2 cellular contexts compared by ENCODE assay signal in the genomic region with DNA sequence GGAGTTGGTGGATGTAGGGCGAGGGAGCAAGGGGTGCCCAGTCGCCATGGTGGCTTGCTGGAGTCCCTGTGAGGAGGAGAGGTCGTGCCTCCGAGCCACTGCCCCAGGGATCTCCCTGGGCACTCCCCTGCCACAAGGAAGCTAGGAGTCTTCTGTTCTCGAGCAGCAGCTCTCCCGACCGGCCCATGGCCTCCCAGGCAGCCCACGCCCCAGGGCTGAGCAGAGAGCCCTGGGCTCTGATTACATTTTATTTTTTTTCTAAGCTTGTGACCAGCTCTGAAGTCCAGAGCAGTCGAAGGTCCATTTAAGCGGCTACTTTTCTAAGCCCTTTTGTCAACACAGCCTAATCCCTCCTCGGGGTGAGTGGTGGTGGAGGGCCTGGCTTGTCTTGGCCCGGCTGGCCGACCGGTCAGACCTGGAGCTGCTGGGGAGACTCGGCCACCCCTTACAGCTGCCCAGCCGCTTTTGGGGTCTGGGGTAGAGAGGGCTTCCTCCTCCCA.
TF ChIP-seq lines count a peak whose summit lies in the region.

No MANE protein-coding gene starts in this region.

TF ChIP-seq in IMR-90, 13 proteins besides CTCF, POLR2A, EP300 and RAD21 (continued from another document):
- TF ChIP-seq, protein P1, sequence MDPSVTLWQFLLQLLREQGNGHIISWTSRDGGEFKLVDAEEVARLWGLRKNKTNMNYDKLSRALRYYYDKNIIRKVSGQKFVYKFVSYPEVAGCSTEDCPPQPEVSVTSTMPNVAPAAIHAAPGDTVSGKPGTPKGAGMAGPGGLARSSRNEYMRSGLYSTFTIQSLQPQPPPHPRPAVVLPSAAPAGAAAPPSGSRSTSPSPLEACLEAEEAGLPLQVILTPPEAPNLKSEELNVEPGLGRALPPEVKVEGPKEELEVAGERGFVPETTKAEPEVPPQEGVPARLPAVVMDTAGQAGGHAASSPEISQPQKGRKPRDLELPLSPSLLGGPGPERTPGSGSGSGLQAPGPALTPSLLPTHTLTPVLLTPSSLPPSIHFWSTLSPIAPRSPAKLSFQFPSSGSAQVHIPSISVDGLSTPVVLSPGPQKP (IDR thresholded peaks at IDR 0.05; ENCODE audit: borderline replicate concordance, low read depth, low read length), result no peak
- TF ChIP-seq SMC3 (IDR thresholded peaks at IDR 0.05; ENCODE audit: low read depth, low read length), result no peak
- no peak for TF ChIP-seq RFX5 (IDR thresholded peaks at IDR 0.05; ENCODE audit: low read depth, low read length)
- TF ChIP-seq MAFK (IDR thresholded peaks at IDR 0.05; ENCODE audit: low read depth, low read length), result no peak
- TF ChIP-seq MAZ (IDR thresholded peaks at IDR 0.05; ENCODE audit: borderline replicate concordance, low read depth, low read length), result no peak
- TF ChIP-seq RCOR1 (IDR thresholded peaks at IDR 0.05; ENCODE audit: insufficient replicate concordance, low read length), result no peak
- TF ChIP-seq, protein P2, sequence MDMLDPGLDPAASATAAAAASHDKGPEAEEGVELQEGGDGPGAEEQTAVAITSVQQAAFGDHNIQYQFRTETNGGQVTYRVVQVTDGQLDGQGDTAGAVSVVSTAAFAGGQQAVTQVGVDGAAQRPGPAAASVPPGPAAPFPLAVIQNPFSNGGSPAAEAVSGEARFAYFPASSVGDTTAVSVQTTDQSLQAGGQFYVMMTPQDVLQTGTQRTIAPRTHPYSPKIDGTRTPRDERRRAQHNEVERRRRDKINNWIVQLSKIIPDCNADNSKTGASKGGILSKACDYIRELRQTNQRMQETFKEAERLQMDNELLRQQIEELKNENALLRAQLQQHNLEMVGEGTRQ (IDR thresholded peaks at IDR 0.05; ENCODE audit: low read depth, low read length), result no peak
- TF ChIP-seq BHLHE40 (IDR thresholded peaks at IDR 0.05; ENCODE audit: low read depth, low read length), result no peak
- TF ChIP-seq MXI1 (IDR thresholded peaks at IDR 0.05; ENCODE audit: borderline replicate concordance, low read depth, low read length), result no peak

TF ChIP-seq in liver, 16 proteins besides CTCF, POLR2A, EP300 and RAD21 (continued from another document):
- TF ChIP-seq TAF1 (conservative IDR thresholded peaks at IDR 0.05), result no peak
